Comparison of ENCODE assay signal across 1 cellular context in genomic region chr18:63067939-63068338, GRCh38.
TF ChIP-seq lines count a peak whose summit lies in the region.

No MANE protein-coding gene starts in this region.

TF ChIP-seq in GM23338, 12 proteins besides CTCF, POLR2A, EP300 and RAD21 (continued from another document):
- TF ChIP-seq ZNF462 (CRISPR knock-in tag; IDR thresholded peaks at IDR 0.05) (no peak), REST (IDR thresholded peaks at IDR 0.05; ENCODE audit: unreplicated experiment) (no peak), EZH2phosphoT487 (IDR thresholded peaks at IDR 0.05; ENCODE audit: unreplicated experiment) (no peak), POLR2AphosphoS5 (IDR thresholded peaks at IDR 0.05; ENCODE audit: low read depth) (no peak), EZH2 (IDR thresholded peaks at IDR 0.05; ENCODE audit: low read depth, unreplicated experiment) (no peak), JUNB (IDR thresholded peaks at IDR 0.05; ENCODE audit: unreplicated experiment) (no peak)
